In genomic region chr15:65904301-65904700, GRCh38 we compare ENCODE assay signal across 11 cellular contexts.
"Had no signal": no experiment of that assay in that cellular context is flagged by ENCODE, and none has a peak within 500 bp of the region (broad histone marks: within the 10 kb centered on the region; RNA-seq: fewer than 3 reads in every experiment).

No MANE protein-coding gene starts in this region.

- DNase-seq: activated gamma-delta T cell treated with Interleukin-2 at 50 U/mL for 16 hours; activated naive CD8-positive, alpha-beta T cell treated with anti-CD3 and anti-CD28 coated beads, Interleukin-2, amount 10 ng/mL, durations not matched to agents 7 days and 5 days; left ventricle myocardium superior; stimulated activated CD4-positive, alpha-beta T cell treated with anti-CD3 and anti-CD28 coated beads, Interleukin-15, amount 100 ng/mL, for 24 hours; stimulated activated CD4-positive, alpha-beta T cell treated with anti-CD3 and anti-CD28 coated beads, Interleukin-4, amount 100 ng/mL, for 24 hours; transverse colon had no signal

- H3K27me3 Mint-ChIP-seq: activated naive CD8-positive, alpha-beta T cell treated with anti-CD3 and anti-CD28 coated beads, Interleukin-2, amount 10 ng/mL, durations not matched to agents 7 days and 5 days had no signal

- H3K4me3 ChIP-seq: ascending aorta, cardiac muscle cell, transverse colon had no signal

- FAIRE-seq: colon had no signal

- H3K9me3 ChIP-seq: ascending aorta, transverse colon had no signal

- H3K27ac Mint-ChIP-seq: activated naive CD8-positive, alpha-beta T cell treated with anti-CD3 and anti-CD28 coated beads, Interleukin-2, amount 10 ng/mL, durations not matched to agents 7 days and 5 days had no signal

- H2AFZ ChIP-seq: parathyroid adenoma had no signal

- ATAC-seq: activated CD4-positive, CD25-positive, alpha-beta regulatory T cell treated with anti-CD3 and anti-CD28 coated beads, Interleukin-2, amount 50 U/mL, for 24 hours; left ventricle myocardium superior had no signal

- H3K9me3 Mint-ChIP-seq: activated naive CD8-positive, alpha-beta T cell treated with anti-CD3 and anti-CD28 coated beads, Interleukin-2, amount 10 ng/mL, durations not matched to agents 7 days and 5 days had no signal

- H3K27me3 ChIP-seq: ascending aorta, cardiac muscle cell, transverse colon had no signal

- H3K9ac ChIP-seq: parathyroid adenoma had no signal

- H3K79me2 ChIP-seq: parathyroid adenoma had no signal

- H3K4me3 Mint-ChIP-seq: activated naive CD8-positive, alpha-beta T cell treated with anti-CD3 and anti-CD28 coated beads, Interleukin-2, amount 10 ng/mL, durations not matched to agents 7 days and 5 days had no signal

- H3K27ac ChIP-seq: ascending aorta, parathyroid adenoma, transverse colon had no signal

- H3K4me1 ChIP-seq: ascending aorta, parathyroid adenoma had no signal
